Comparison of ENCODE assay signal across 1 cellular context in genomic region chr14:65255583-65256443, GRCh38.
TF ChIP-seq lines count a peak whose summit lies in the region.

No MANE protein-coding gene starts in this region.

TF ChIP-seq in HCT116, 20 proteins besides CTCF, POLR2A, EP300 and RAD21 (continued from another document):
- TF ChIP-seq REST (IDR thresholded peaks at IDR 0.05; ENCODE audit: low read depth) (no peak), POLR2AphosphoS5 (IDR thresholded peaks at IDR 0.05; ENCODE audit: low read depth, low read length) (peak; percentile 58), CEBPB (IDR thresholded peaks at IDR 0.05; ENCODE audit: low read depth) (no peak)
